1 cellular context compared by ENCODE assay signal in the genomic region with DNA sequence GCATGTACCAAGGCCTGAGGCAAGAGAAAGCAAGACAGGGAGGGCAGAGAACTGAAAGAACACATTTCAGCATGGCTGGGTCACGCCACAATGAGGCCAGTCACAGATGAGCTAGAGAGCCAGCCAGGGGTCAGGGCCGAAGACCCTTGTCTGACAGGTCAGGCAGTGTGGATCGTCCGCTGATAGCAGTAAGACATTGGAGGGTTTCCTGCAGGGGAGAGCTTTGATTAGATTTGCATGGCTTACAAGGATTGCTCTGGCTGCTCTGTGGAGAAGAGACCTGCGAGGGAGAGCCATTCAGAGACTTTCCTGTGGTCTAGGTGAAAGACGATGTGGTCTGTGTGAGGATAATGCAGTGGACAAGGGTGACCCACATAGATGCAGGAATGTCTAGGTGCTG.
A peak's percentile ranks its signal among the peaks of the same experiment; 100 is the strongest.
TF ChIP-seq lines count a peak whose summit lies in the region.

No MANE protein-coding gene starts in this region.

TF ChIP-seq in GM12878, 131 proteins besides CTCF, POLR2A, EP300 and RAD21 (continued from another document and continues in another):
- TF ChIP-seq, protein P1, sequence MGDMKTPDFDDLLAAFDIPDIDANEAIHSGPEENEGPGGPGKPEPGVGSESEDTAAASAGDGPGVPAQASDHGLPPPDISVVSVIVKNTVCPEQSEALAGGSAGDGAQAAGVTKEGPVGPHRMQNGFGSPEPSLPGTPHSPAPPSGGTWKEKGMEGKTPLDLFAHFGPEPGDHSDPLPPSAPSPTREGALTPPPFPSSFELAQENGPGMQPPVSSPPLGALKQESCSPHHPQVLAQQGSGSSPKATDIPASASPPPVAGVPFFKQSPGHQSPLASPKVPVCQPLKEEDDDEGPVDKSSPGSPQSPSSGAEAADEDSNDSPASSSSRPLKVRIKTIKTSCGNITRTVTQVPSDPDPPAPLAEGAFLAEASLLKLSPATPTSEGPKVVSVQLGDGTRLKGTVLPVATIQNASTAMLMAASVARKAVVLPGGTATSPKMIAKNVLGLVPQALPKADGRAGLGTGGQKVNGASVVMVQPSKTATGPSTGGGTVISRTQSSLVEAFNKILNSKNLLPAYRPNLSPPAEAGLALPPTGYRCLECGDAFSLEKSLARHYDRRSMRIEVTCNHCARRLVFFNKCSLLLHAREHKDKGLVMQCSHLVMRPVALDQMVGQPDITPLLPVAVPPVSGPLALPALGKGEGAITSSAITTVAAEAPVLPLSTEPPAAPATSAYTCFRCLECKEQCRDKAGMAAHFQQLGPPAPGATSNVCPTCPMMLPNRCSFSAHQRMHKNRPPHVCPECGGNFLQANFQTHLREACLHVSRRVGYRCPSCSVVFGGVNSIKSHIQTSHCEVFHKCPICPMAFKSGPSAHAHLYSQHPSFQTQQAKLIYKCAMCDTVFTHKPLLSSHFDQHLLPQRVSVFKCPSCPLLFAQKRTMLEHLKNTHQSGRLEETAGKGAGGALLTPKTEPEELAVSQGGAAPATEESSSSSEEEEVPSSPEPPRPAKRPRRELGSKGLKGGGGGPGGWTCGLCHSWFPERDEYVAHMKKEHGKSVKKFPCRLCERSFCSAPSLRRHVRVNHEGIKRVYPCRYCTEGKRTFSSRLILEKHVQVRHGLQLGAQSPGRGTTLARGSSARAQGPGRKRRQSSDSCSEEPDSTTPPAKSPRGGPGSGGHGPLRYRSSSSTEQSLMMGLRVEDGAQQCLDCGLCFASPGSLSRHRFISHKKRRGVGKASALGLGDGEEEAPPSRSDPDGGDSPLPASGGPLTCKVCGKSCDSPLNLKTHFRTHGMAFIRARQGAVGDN (IDR thresholded peaks at IDR 0.05) = peak; percentile 88
- TF ChIP-seq, protein P2, sequence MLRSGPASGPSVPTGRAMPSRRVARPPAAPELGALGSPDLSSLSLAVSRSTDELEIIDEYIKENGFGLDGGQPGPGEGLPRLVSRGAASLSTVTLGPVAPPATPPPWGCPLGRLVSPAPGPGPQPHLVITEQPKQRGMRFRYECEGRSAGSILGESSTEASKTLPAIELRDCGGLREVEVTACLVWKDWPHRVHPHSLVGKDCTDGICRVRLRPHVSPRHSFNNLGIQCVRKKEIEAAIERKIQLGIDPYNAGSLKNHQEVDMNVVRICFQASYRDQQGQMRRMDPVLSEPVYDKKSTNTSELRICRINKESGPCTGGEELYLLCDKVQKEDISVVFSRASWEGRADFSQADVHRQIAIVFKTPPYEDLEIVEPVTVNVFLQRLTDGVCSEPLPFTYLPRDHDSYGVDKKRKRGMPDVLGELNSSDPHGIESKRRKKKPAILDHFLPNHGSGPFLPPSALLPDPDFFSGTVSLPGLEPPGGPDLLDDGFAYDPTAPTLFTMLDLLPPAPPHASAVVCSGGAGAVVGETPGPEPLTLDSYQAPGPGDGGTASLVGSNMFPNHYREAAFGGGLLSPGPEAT (IDR thresholded peaks at IDR 0.05; ENCODE audit: low read depth) = peak; percentile 73; the same call in 1 of the 2 replicates
- TF ChIP-seq ATF7 (IDR thresholded peaks at IDR 0.05; ENCODE audit: low read depth) (0 out of 2 replicates have a peak, but pooled peaks have one; percentile 44), RBBP5 (conservative IDR thresholded peaks at IDR 0.05) (no peak), RCOR1 (conservative IDR thresholded peaks at IDR 0.05; ENCODE audit: low read depth, low read length) (0 out of 2 replicates have a peak, but pooled peaks have one; percentile 35), BHLHE40 (IDR thresholded peaks at IDR 0.05; ENCODE audit: borderline replicate concordance in 1 of 2, low read depth in 2 of 2, low read length in 1 of 2) (peak; percentile 7 to 73; a peak in 2 of 4 replicates), JUNB (IDR thresholded peaks at IDR 0.05) (no peak), ZNF622 (IDR thresholded peaks at IDR 0.05) (no peak), RUNX3 (IDR thresholded peaks at IDR 0.05; ENCODE audit: low read length) (peak; percentile 81), JUND (IDR thresholded peaks at IDR 0.05; ENCODE audit: low read depth, low read length) (no peak), KAT2A (conservative IDR thresholded peaks at IDR 0.05; ENCODE audit: control insufficient read depth, low read depth, low read length) (no peak), CHD2 (IDR thresholded peaks at IDR 0.05; ENCODE audit: borderline replicate concordance, low read depth, low read length) (peak; percentile 16; the same call in 1 of the 2 replicates), NR2F1 (conservative IDR thresholded peaks at IDR 0.05) (peak; percentile 95), CEBPB (IDR thresholded peaks at IDR 0.05; ENCODE audit: borderline replicate concordance in 1 of 2, low read depth in 2 of 2, low read length in 2 of 2) (no peak), NR2C2 (IDR thresholded peaks at IDR 0.05; ENCODE audit: borderline replicate concordance, control insufficient read depth, insufficient read length, low read depth) (no peak), NBN (IDR thresholded peaks at IDR 0.05) (peak; percentile 61; the same call in 1 of the 2 replicates), DPF2 (IDR thresholded peaks at IDR 0.05) (peak; percentile 85), CBX3 (IDR thresholded peaks at IDR 0.05; ENCODE audit: borderline replicate concordance, low read depth) (no peak), SREBF1 (IDR thresholded peaks at IDR 0.05; ENCODE audit: low read length) (no peak), LARP7 (IDR thresholded peaks at IDR 0.05) (no peak), MEF2B (IDR thresholded peaks at IDR 0.05; ENCODE audit: partially characterized antibody, poor library complexity, severe bottlenecking) (peak; percentile 26), GATAD2B (conservative IDR thresholded peaks at IDR 0.05; ENCODE audit: low read depth) (0 out of 2 replicates have a peak, but pooled peaks have one; percentile 39), HDGF (IDR thresholded peaks at IDR 0.05) (peak; percentile 24; the same call in 1 of the 2 replicates), TARDBP (IDR thresholded peaks at IDR 0.05; ENCODE audit: borderline replicate concordance) (no peak), TCF3 (IDR thresholded peaks at IDR 0.05; ENCODE audit: borderline replicate concordance, insufficient read depth, low read depth, low read length) (no peak), CBFB (IDR thresholded peaks at IDR 0.05; ENCODE audit: low read depth) (peak; percentile 31; the same call in 1 of the 2 replicates), ZNF24 (IDR thresholded peaks at IDR 0.05) (no peak), PAX5 (IDR thresholded peaks at IDR 0.05; ENCODE audit: borderline replicate concordance, low read depth, low read length) (peak; percentile 79), IKZF2 (IDR thresholded peaks at IDR 0.05) (peak; percentile 58 to 85; a peak in 3 of 4 replicates), PAX8 (IDR thresholded peaks at IDR 0.05) (no peak), BCL11A (IDR thresholded peaks at IDR 0.05; ENCODE audit: low read depth, low read length) (peak; percentile 20; the same call in 1 of the 2 replicates), SPI1 (IDR thresholded peaks at IDR 0.05; ENCODE audit: borderline replicate concordance, insufficient read depth, low read depth, low read length) (peak; percentile 36; the same call in 1 of the 2 replicates)
- TF ChIP-seq, protein P3, sequence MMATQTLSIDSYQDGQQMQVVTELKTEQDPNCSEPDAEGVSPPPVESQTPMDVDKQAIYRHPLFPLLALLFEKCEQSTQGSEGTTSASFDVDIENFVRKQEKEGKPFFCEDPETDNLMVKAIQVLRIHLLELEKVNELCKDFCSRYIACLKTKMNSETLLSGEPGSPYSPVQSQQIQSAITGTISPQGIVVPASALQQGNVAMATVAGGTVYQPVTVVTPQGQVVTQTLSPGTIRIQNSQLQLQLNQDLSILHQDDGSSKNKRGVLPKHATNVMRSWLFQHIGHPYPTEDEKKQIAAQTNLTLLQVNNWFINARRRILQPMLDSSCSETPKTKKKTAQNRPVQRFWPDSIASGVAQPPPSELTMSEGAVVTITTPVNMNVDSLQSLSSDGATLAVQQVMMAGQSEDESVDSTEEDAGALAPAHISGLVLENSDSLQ (IDR thresholded peaks at IDR 0.05) = no peak
- TF ChIP-seq, protein P4, sequence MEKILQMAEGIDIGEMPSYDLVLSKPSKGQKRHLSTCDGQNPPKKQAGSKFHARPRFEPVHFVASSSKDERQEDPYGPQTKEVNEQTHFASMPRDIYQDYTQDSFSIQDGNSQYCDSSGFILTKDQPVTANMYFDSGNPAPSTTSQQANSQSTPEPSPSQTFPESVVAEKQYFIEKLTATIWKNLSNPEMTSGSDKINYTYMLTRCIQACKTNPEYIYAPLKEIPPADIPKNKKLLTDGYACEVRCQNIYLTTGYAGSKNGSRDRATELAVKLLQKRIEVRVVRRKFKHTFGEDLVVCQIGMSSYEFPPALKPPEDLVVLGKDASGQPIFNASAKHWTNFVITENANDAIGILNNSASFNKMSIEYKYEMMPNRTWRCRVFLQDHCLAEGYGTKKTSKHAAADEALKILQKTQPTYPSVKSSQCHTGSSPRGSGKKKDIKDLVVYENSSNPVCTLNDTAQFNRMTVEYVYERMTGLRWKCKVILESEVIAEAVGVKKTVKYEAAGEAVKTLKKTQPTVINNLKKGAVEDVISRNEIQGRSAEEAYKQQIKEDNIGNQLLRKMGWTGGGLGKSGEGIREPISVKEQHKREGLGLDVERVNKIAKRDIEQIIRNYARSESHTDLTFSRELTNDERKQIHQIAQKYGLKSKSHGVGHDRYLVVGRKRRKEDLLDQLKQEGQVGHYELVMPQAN (conservative IDR thresholded peaks at IDR 0.05) = no peak
- TF ChIP-seq, protein P5, sequence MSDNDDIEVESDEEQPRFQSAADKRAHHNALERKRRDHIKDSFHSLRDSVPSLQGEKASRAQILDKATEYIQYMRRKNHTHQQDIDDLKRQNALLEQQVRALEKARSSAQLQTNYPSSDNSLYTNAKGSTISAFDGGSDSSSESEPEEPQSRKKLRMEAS (IDR thresholded peaks at IDR 0.05; ENCODE audit: low read depth, low read length) = no peak
- TF ChIP-seq, protein P6, sequence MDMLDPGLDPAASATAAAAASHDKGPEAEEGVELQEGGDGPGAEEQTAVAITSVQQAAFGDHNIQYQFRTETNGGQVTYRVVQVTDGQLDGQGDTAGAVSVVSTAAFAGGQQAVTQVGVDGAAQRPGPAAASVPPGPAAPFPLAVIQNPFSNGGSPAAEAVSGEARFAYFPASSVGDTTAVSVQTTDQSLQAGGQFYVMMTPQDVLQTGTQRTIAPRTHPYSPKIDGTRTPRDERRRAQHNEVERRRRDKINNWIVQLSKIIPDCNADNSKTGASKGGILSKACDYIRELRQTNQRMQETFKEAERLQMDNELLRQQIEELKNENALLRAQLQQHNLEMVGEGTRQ (IDR thresholded peaks at IDR 0.05; ENCODE audit: borderline replicate concordance, low read depth, low read length) = no peak
- TF ChIP-seq, protein P7, sequence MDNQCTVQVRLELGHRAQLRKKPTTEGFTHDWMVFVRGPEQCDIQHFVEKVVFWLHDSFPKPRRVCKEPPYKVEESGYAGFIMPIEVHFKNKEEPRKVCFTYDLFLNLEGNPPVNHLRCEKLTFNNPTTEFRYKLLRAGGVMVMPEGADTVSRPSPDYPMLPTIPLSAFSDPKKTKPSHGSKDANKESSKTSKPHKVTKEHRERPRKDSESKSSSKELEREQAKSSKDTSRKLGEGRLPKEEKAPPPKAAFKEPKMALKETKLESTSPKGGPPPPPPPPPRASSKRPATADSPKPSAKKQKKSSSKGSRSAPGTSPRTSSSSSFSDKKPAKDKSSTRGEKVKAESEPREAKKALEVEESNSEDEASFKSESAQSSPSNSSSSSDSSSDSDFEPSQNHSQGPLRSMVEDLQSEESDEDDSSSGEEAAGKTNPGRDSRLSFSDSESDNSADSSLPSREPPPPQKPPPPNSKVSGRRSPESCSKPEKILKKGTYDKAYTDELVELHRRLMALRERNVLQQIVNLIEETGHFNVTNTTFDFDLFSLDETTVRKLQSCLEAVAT (IDR thresholded peaks at IDR 0.05) = peak; percentile 84
- TF ChIP-seq, protein P8, sequence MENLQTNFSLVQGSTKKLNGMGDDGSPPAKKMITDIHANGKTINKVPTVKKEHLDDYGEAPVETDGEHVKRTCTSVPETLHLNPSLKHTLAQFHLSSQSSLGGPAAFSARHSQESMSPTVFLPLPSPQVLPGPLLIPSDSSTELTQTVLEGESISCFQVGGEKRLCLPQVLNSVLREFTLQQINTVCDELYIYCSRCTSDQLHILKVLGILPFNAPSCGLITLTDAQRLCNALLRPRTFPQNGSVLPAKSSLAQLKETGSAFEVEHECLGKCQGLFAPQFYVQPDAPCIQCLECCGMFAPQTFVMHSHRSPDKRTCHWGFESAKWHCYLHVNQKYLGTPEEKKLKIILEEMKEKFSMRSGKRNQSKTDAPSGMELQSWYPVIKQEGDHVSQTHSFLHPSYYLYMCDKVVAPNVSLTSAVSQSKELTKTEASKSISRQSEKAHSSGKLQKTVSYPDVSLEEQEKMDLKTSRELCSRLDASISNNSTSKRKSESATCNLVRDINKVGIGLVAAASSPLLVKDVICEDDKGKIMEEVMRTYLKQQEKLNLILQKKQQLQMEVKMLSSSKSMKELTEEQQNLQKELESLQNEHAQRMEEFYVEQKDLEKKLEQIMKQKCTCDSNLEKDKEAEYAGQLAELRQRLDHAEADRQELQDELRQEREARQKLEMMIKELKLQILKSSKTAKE (IDR thresholded peaks at IDR 0.05; ENCODE audit: low read depth, poor library complexity, severe bottlenecking) = peak; percentile 98
- TF ChIP-seq, protein P9, sequence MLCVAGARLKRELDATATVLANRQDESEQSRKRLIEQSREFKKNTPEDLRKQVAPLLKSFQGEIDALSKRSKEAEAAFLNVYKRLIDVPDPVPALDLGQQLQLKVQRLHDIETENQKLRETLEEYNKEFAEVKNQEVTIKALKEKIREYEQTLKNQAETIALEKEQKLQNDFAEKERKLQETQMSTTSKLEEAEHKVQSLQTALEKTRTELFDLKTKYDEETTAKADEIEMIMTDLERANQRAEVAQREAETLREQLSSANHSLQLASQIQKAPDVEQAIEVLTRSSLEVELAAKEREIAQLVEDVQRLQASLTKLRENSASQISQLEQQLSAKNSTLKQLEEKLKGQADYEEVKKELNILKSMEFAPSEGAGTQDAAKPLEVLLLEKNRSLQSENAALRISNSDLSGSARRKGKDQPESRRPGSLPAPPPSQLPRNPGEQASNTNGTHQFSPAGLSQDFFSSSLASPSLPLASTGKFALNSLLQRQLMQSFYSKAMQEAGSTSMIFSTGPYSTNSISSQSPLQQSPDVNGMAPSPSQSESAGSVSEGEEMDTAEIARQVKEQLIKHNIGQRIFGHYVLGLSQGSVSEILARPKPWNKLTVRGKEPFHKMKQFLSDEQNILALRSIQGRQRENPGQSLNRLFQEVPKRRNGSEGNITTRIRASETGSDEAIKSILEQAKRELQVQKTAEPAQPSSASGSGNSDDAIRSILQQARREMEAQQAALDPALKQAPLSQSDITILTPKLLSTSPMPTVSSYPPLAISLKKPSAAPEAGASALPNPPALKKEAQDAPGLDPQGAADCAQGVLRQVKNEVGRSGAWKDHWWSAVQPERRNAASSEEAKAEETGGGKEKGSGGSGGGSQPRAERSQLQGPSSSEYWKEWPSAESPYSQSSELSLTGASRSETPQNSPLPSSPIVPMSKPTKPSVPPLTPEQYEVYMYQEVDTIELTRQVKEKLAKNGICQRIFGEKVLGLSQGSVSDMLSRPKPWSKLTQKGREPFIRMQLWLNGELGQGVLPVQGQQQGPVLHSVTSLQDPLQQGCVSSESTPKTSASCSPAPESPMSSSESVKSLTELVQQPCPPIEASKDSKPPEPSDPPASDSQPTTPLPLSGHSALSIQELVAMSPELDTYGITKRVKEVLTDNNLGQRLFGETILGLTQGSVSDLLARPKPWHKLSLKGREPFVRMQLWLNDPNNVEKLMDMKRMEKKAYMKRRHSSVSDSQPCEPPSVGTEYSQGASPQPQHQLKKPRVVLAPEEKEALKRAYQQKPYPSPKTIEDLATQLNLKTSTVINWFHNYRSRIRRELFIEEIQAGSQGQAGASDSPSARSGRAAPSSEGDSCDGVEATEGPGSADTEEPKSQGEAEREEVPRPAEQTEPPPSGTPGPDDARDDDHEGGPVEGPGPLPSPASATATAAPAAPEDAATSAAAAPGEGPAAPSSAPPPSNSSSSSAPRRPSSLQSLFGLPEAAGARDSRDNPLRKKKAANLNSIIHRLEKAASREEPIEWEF (IDR thresholded peaks at IDR 0.05; ENCODE audit: insufficient replicate concordance, low read depth, low read length) = no peak
